7 cellular contexts compared by ENCODE assay signal in the genomic region with DNA sequence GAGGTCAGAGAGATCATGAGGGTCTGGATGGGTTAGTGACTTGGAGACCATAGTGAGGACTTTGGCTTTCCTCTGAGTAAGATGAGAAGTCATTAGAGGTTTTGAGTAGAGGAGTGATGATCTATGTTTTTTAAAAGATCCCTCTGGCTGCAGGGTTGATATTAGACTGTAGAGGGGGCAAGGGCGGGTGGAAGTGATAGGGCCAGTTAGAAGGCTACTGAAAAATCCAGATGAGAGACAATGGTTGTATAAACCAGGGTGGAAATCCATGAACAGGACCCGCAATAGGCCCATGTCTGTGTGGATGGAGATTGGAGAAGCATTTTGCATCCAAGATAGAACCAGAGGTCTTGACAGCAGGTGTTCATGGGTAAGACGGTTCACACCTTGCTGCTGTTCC. TPM values are rescaled to one million over a fixed set of nuclear protein-coding genes. Genes with fewer than 3 reads are reported as not detected.
DNase-seq lines count a peak whose midpoint lies in the region; ATAC-seq and TF ChIP-seq lines count a peak whose summit lies in the region.
"Had no signal": no experiment of that assay in that cellular context is flagged by ENCODE, and none has a peak within 500 bp of the region (broad histone marks: within the 10 kb centered on the region; RNA-seq: fewer than 3 reads in every experiment).

No MANE protein-coding gene starts in this region.

- H3K9me3 Mint-ChIP-seq in GM23338 (no peaks in the 10 kb centered on the region), WTC11 (no peaks in the 10 kb centered on the region), natural killer cell (no peaks in the 10 kb centered on the region)

- no peak overlapping the region for H3K4me2 ChIP-seq in GM23338

- CTCF ChIA-PET in WTC11 (lab: Charles Lee): interaction anchor here (1.2 kb wide), 2 partner anchors 9 to 52 kb away, joined by 3 to 4 read pairs; a partner anchor contains a TSS

- H3K4me1 Mint-ChIP-seq in GM23338: no peaks in the 10 kb centered on the region
- no peaks in the 10 kb centered on the region for H3K4me1 Mint-ChIP-seq in WTC11
- peaks cover 35 to 66% of the 10 kb centered on the region in 2 donors for H3K4me1 Mint-ChIP-seq in natural killer cell

- H3K27me3 Mint-ChIP-seq in GM23338 (ENCODE audit: insufficient read depth, low read depth, poor library complexity) (peaks cover 10% of the 10 kb centered on the region), WTC11 (ENCODE audit: low read depth) (peaks cover 17% of the 10 kb centered on the region), natural killer cell (ENCODE audit: low read depth in 2 of 2) (no peaks in the 10 kb centered on the region)
- H3K27me3 Mint-ChIP-seq: progenitor cell of endocrine pancreas had no signal

- TF ChIP-seq CTCF in GM23338 (conservative IDR thresholded peaks at IDR 0.05; ENCODE audit: low read depth in 2 of 2) (peak; percentile 27 to 45), WTC11 (IDR thresholded peaks at IDR 0.05) (no peak), natural killer cell (IDR thresholded peaks at IDR 0.05) (peak; percentile 28)

- H3F3A ChIP-seq in GM23338 (replicated peaks; ENCODE audit: low read depth): no peaks in the 10 kb centered on the region

- H3K36me3 ChIP-seq in GM23338 (ENCODE audit: insufficient read depth): no peaks in the 10 kb centered on the region

- H3K36me3 Mint-ChIP-seq in GM23338 (ENCODE audit: low read depth) (no peaks in the 10 kb centered on the region), WTC11 (no peaks in the 10 kb centered on the region), natural killer cell (peaks cover 21% of the 10 kb centered on the region)

- no peak overlapping the region for H3K4me3 ChIP-seq in GM23338

- no peak overlapping the region for H3K27ac ChIP-seq in GM23338 (ENCODE audit: low read depth)

- H4K20me1 ChIP-seq in GM23338 (replicated peaks; ENCODE audit: insufficient read depth): no peaks in the 10 kb centered on the region

- no peaks in the 10 kb centered on the region for H3K79me2 ChIP-seq in GM23338 (replicated peaks; ENCODE audit: insufficient read depth)

- H3K4me3 Mint-ChIP-seq in GM23338 (no peak overlapping the region; the same call in 2 of the 3 replicates), WTC11 (no peak overlapping the region), natural killer cell (peak overlapping the region; percentile 29)

- ATAC-seq in GM23338 (peak; percentile 47; the same call in 2 of the 3 replicates), WTC11 (peak; percentile 59), natural killer cell (peak; percentile 48 to 80 (median 73))

- H3K27ac Mint-ChIP-seq in GM23338 (no peak overlapping the region), WTC11 (no peak overlapping the region), natural killer cell (peak overlapping the region; percentile 86 to 95)
- H3K27ac Mint-ChIP-seq: progenitor cell of endocrine pancreas had no signal

- H3K4me1 ChIP-seq in GM23338 (ENCODE audit: insufficient read depth): no peaks in the 10 kb centered on the region

- intact Hi-C loops in natural killer cell (cut with micrococcal nuclease): no loop called here

- POLR2A ChIA-PET in WTC11 (lab: Charles Lee): no interaction called here

- H2AFZ ChIP-seq in GM23338: no peak overlapping the region

- H3K9me2 ChIP-seq in GM23338 (ENCODE audit: insufficient read depth): no peaks in the 10 kb centered on the region

- DNase-seq in GM23338 (ENCODE audit: low spot score) (peak; percentile 32), WTC11 (ENCODE audit: low spot score) (no peak), natural killer cell (no peak), SKM-1 treated with dmso at 0.1 percent for 144 hours (lab: John Stamatoyannopoulos, UW; ENCODE audit: unreplicated experiment) (no peak)
- DNase-seq in activated CD8-positive, alpha-beta memory T cell treated with anti-CD3 and anti-CD28 coated beads, Interleukin-2, amount 50 U/mL, for 4 hours: no peak
- DNase-seq: NCI-H446 had no signal

- H3K27me3 ChIP-seq in GM23338 (ENCODE audit: insufficient read depth): no peaks in the 10 kb centered on the region

TF ChIP-seq in GM23338, 12 proteins besides CTCF, POLR2A, EP300 and RAD21 (continues in another document):
- TF ChIP-seq EZH2phosphoT487 (IDR thresholded peaks at IDR 0.05; ENCODE audit: unreplicated experiment) (no peak), NANOG (IDR thresholded peaks at IDR 0.05; ENCODE audit: borderline replicate concordance) (no peak), ZNF114 (CRISPR knock-in tag; IDR thresholded peaks at IDR 0.05) (no peak)

TF ChIP-seq in WTC11, 78 proteins besides CTCF, POLR2A, EP300 and RAD21:
- TF ChIP-seq GTF2I (CRISPR knock-in tag; conservative IDR thresholded peaks at IDR 0.05) (no peak), ZNF317 (CRISPR knock-in tag; IDR thresholded peaks at IDR 0.05; ENCODE audit: borderline replicate concordance, low read depth) (no peak), GRHL2 (CRISPR knock-in tag; IDR thresholded peaks at IDR 0.05; ENCODE audit: insufficient replicate concordance, severe bottlenecking) (no peak), ZNF396 (CRISPR knock-in tag; IDR thresholded peaks at IDR 0.05; ENCODE audit: borderline replicate concordance) (no peak)

RNA-seq across cellular contexts. Expression of a gene that starts 9.8 kb away (rescaled TPM):
- total RNA-seq in GM23338 (2014; rRNA removed; shearing (Covaris generic)): 0.07 TPM in 1 of 2 replicates, not detected in the other
- 0.05 and 0.43 TPM in 2 replicates for polyA plus RNA-seq in GM23338 (2016; fragmentation: Nextera tagmentation; extraction: Ambion mirVana)
- total RNA-seq in WTC11 (2021) (0.64 to 1.1 TPM (median 1.0 TPM) in 3 replicates), natural killer cell (1,000 to 10,000 TPM; 1,131 to 1,260 (median 1,176) TPM)

RNA-seq across cellular contexts. Expression of a gene that starts 36.7 kb away (rescaled TPM):
- total RNA-seq in GM23338 (2014; rRNA removed; shearing (Covaris generic)): 35.2 and 43.0 TPM in 2 replicates
- polyA plus RNA-seq in GM23338 (2016; fragmentation: Nextera tagmentation; extraction: Ambion mirVana): 27.3 and 29.7 TPM in 2 replicates
- total RNA-seq in WTC11 (2021) (50.4 to 55.2 TPM (median 53.5 TPM) in 3 replicates), natural killer cell (10 to 100 TPM; 25.5 to 37.6 (median 35.0) TPM)

RNA-seq across cellular contexts. Expression of a gene that starts 44.0 kb away (rescaled TPM):
- total RNA-seq in GM23338 (2014; rRNA removed; shearing (Covaris generic)): 34.6 and 43.0 TPM in 2 replicates
- polyA plus RNA-seq in GM23338 (2016; fragmentation: Nextera tagmentation; extraction: Ambion mirVana): 8.3 and 8.5 TPM in 2 replicates
- total RNA-seq in WTC11 (2021) (35.9 to 43.0 TPM (median 42.4 TPM) in 3 replicates), natural killer cell (1 to 10 TPM; 3.3 to 7.2 (median 5.6) TPM)

RNA-seq across cellular contexts. Expression of a gene that starts 52.3 kb away (rescaled TPM):
- total RNA-seq in GM23338 (2014; rRNA removed; shearing (Covaris generic)): 10.8 and 12.6 TPM in 2 replicates
- 3.0 and 4.2 TPM in 2 replicates for polyA plus RNA-seq in GM23338 (2016; fragmentation: Nextera tagmentation; extraction: Ambion mirVana)
- total RNA-seq in WTC11 (2021) (11.3 to 11.7 TPM (median 11.5 TPM) in 3 replicates), natural killer cell (1 to 10 TPM; 5.0 to 8.6 (median 6.3) TPM)

RNA-seq across cellular contexts. Expression of a gene that starts 52.5 kb away (rescaled TPM):
- total RNA-seq in GM23338 (2014; rRNA removed; shearing (Covaris generic)): 46.1 and 54.1 TPM in 2 replicates
- 51.7 and 58.3 TPM in 2 replicates for polyA plus RNA-seq in GM23338 (2016; fragmentation: Nextera tagmentation; extraction: Ambion mirVana)
- total RNA-seq in WTC11 (2021) (69.0 to 72.2 TPM (median 70.5 TPM) in 3 replicates), natural killer cell (10 to 100 TPM; 11.2 to 16.9 (median 15.2) TPM)

Comparison
In these comparisons a context has a peak if more than half of its experiments do, and no peak if none do; other contexts are left out.
1. H3K27ac Mint-ChIP-seq: peak in natural killer cell (2 of 2); none in GM23338 (single experiment) and WTC11 (single experiment).
2. RNA of a gene that starts 9.8 kb away (total RNA-seq): 1,131 to 1,260 TPM in natural killer cell; 0.64 to 1.1 TPM in WTC11 and 0.07 TPM in GM23338; every median in the first group is over 100 times any median in the second.
3. Peak in every context shown above with its lines, with median percentiles within 50 percentile points of each other: ATAC-seq.